Comparison of ENCODE assay signal across 13 cellular contexts in the genomic region with DNA sequence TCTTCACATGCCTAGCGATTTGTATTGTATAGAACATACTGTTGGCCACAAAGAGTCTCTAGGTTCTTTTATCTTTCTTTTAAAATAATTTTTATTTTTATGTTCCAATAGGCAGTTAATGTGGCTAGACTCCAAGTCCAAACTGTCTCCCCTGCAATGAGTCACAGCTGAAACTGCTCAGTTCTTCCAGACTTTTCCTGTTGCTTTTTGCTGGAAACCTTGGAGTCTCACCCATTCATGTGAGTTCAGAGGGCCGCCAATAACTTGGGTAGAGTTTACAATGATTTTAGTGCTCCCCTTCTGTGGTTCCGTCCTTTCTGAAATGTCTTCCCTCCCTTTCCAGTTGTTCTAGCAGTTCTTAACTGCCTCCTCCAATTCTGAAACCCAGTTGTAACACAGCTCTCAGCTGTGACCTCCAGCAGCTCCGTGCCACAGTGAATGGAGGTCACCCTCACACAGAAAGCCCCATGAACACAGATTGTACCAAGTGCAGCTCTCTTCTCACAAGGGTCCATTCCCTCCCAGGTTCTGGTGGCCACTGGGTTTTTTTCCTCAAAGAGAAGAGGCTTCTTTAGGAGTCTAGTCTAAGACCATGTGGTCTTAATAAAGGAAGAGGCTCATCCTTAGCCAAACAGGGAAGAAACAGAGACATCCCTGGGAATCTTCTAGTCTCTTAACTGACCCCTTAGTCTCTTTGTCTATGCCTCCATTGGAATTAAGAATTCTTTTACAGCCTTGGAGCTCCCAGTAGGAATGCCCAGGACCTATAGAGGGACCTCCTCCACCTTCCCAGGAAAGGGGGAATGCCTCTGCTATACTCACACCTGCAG.
DNase-seq lines count a peak whose midpoint lies in the region; ATAC-seq and TF ChIP-seq lines count a peak whose summit lies in the region.
"Had no signal": no experiment of that assay in that cellular context is flagged by ENCODE, and none has a peak within 500 bp of the region (broad histone marks: within the 10 kb centered on the region; RNA-seq: fewer than 3 reads in every experiment).

No MANE protein-coding gene starts in this region.

- intact Hi-C loops in PC-3 (cut with micrococcal nuclease): no loop called here
- intact Hi-C loops in vagina (cut with DNase I): no loop called here

- no peak overlapping the region for H3K4me3 Mint-ChIP-seq in T-helper 17 cell
- H3K4me3 Mint-ChIP-seq: immature natural killer cell; T-helper 1 cell treated with Interleukin-12 subunit alpha and Interleukin-12 subunit beta and Interleukin-4 antibody, amounts not matched to agents 30 μg/mL and 1 μg/mL, for 36 hours had no signal

- H3K4me3 ChIP-seq in PC-3 (ENCODE audit: low read length): no peak overlapping the region
- no peak overlapping the region for H3K4me3 ChIP-seq in vagina
- H3K4me3 ChIP-seq: body of pancreas, skin epidermis, testis had no signal

- CTCF ChIA-PET in PC-3 (lab: Charles Lee): no interaction called here

- H3K4me1 Mint-ChIP-seq in T-helper 17 cell: no peaks in the 10 kb centered on the region
- H3K4me1 Mint-ChIP-seq: immature natural killer cell had no signal

- no peak overlapping the region for H3K9ac ChIP-seq in PC-3 (ENCODE audit: low read length)

- H3K9me3 ChIP-seq in PC-3 (ENCODE audit: low read length) (no peaks in the 10 kb centered on the region), vagina (no peaks in the 10 kb centered on the region), T-helper 17 cell (ENCODE audit: control insufficient read depth, low read length, poor library complexity, severe bottlenecking) (no peaks in the 10 kb centered on the region)
- H3K9me3 ChIP-seq: body of pancreas, testis had no signal

- H3K36me3 ChIP-seq in PC-3 (ENCODE audit: low read depth, low read length): no peaks in the 10 kb centered on the region
- no peaks in the 10 kb centered on the region for H3K36me3 ChIP-seq in vagina

- no peaks in the 10 kb centered on the region for H3K36me3 Mint-ChIP-seq in T-helper 17 cell (ENCODE audit: low read depth)
- H3K36me3 Mint-ChIP-seq: immature natural killer cell had no signal

- POLR2A ChIA-PET in PC-3 (lab: Charles Lee; ENCODE audit: unreplicated experiment): no interaction called here

- H3K27me3 Mint-ChIP-seq in T-helper 17 cell: peaks cover 36% of the 10 kb centered on the region

- H2AFZ ChIP-seq in PC-3 (ENCODE audit: low read length): no peak overlapping the region

- ATAC-seq in PC-3 (no peak), T-helper 17 cell (no peak), HG03139 (IDR thresholded peaks at IDR 0.05; ENCODE audit: unreplicated experiment) (no peak), HG03135 (IDR thresholded peaks at IDR 0.05; ENCODE audit: unreplicated experiment) (no peak)
- ATAC-seq: body of pancreas had no signal

- H3K79me2 ChIP-seq in PC-3 (ENCODE audit: low read length): no peaks in the 10 kb centered on the region

- no peak for TF ChIP-seq CTCF in PC-3 (conservative IDR thresholded peaks at IDR 0.05; ENCODE audit: low read depth, low read length)
- no peak for TF ChIP-seq CTCF in vagina (IDR thresholded peaks at IDR 0.05)

- no peak overlapping the region for H3K27ac ChIP-seq in PC-3 (ENCODE audit: low read length)
- H3K27ac ChIP-seq in vagina: peak overlapping the region; percentile 57

- no peak overlapping the region for H3K27ac Mint-ChIP-seq in T-helper 17 cell
- H3K27ac Mint-ChIP-seq: immature natural killer cell; T-helper 1 cell treated with Interleukin-12 subunit alpha and Interleukin-12 subunit beta and Interleukin-4 antibody, amounts not matched to agents 30 μg/mL and 1 μg/mL, for 36 hours had no signal

- no peaks in the 10 kb centered on the region for H3F3A ChIP-seq in PC-3 (ENCODE audit: low read length, unreplicated experiment)

- TF ChIP-seq POLR2A in vagina (IDR thresholded peaks at IDR 0.05): no peak

- no TSS peak for BruUV-seq in PC-3 (replicated peaks; lab: Mats Ljungman, UMichigan)

- DNase-seq in PC-3: peak; percentile 27
- peak; percentile 89 for DNase-seq in dermis blood vessel endothelial cell
- DNase-seq in kidney tubule cell (ENCODE audit: low spot score): peak; percentile 42
- peak in 1 of 2 donors; percentile 77 for DNase-seq in vagina (ENCODE audit: extremely low spot score in 2 of 2)
- DNase-seq in T-helper 17 cell: no peak
- DNase-seq: activated CD4-positive, alpha-beta T cell treated with anti-CD3 and anti-CD28 coated beads for 48 hours; immature natural killer cell; testis had no signal

- H3K4me1 ChIP-seq in PC-3 (ENCODE audit: insufficient read depth, low read length) (peaks cover 41% of the 10 kb centered on the region), vagina (no peaks in the 10 kb centered on the region)
- H3K4me1 ChIP-seq: testis had no signal

- no peak overlapping the region for H3K4me2 ChIP-seq in PC-3 (ENCODE audit: low read length)

- H3K9me2 ChIP-seq in PC-3 (replicated peaks; ENCODE audit: low read length): no peaks in the 10 kb centered on the region

- no peaks in the 10 kb centered on the region for H4K20me1 ChIP-seq in PC-3 (ENCODE audit: low read length)

- H3K27me3 ChIP-seq in PC-3 (ENCODE audit: low read length) (no peaks in the 10 kb centered on the region), vagina (no peaks in the 10 kb centered on the region)
- H3K27me3 ChIP-seq: body of pancreas, testis had no signal

Comparison
In these comparisons a context has a peak if more than half of its experiments do, and no peak if none do; other contexts are left out.
1. DNase-seq: peak in PC-3 (single experiment), dermis blood vessel endothelial cell (single experiment) and kidney tubule cell (single experiment); none in T-helper 17 cell (0 of 3).